1 cellular context compared by ENCODE assay signal in genomic region chr20:2663887-2664719, GRCh38.
A peak's percentile ranks its signal among the peaks of the same experiment; 100 is the strongest.
TF ChIP-seq lines count a peak whose summit lies in the region.

TSS of gene IDH3B (minus strand) at chr20:2664216. CDS start at chr20:2664188, 28 bp downstream.

TF ChIP-seq in HepG2, 621 proteins besides CTCF, POLR2A, EP300 and RAD21 (continued from another document and continues in another):
- TF ChIP-seq, protein P1, sequence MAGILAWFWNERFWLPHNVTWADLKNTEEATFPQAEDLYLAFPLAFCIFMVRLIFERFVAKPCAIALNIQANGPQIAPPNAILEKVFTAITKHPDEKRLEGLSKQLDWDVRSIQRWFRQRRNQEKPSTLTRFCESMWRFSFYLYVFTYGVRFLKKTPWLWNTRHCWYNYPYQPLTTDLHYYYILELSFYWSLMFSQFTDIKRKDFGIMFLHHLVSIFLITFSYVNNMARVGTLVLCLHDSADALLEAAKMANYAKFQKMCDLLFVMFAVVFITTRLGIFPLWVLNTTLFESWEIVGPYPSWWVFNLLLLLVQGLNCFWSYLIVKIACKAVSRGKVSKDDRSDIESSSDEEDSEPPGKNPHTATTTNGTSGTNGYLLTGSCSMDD (CRISPR knock-in tag; IDR thresholded peaks at IDR 0.05), result no peak
- 0 out of 2 replicates have a peak, but pooled peaks have one; percentile 63 for TF ChIP-seq ETS1 (CRISPR knock-in tag; IDR thresholded peaks at IDR 0.05)
- TF ChIP-seq RAD51 (IDR thresholded peaks at IDR 0.05; ENCODE audit: borderline replicate concordance), result no peak
- TF ChIP-seq ZBTB40 (IDR thresholded peaks at IDR 0.05), result peak; percentile 95
- TF ChIP-seq ZBTB40 (CRISPR knock-in tag; IDR thresholded peaks at IDR 0.05), result peak; percentile 92
- TF ChIP-seq ZNF660 (CRISPR knock-in tag; IDR thresholded peaks at IDR 0.05; ENCODE audit: borderline replicate concordance, low read depth), result no peak; the same call in 1 of the 2 replicates
- TF ChIP-seq SOX6 (IDR thresholded peaks at IDR 0.05), result no peak
- peak; percentile 84 for TF ChIP-seq SOX6 (CRISPR knock-in tag; IDR thresholded peaks at IDR 0.05)
- TF ChIP-seq FOXK1 (CRISPR knock-in tag; IDR thresholded peaks at IDR 0.05; ENCODE audit: borderline replicate concordance, low read depth), result peak; percentile 99
- TF ChIP-seq JARID2 (CRISPR knock-in tag; IDR thresholded peaks at IDR 0.05; ENCODE audit: insufficient replicate concordance), result peak; percentile 27
- peak; percentile 95 for TF ChIP-seq SRSF1 (optimal IDR thresholded peaks at IDR 0.05; ENCODE audit: low read depth, low read length)
- 0 out of 2 replicates have a peak, but pooled peaks have one; percentile 6 for TF ChIP-seq MAFF (IDR thresholded peaks at IDR 0.05; ENCODE audit: low read depth, low read length)
- TF ChIP-seq HNRNPH1 (optimal IDR thresholded peaks at IDR 0.05; ENCODE audit: low read depth, low read length), result no peak
- no peak for TF ChIP-seq REXO4 (CRISPR knock-in tag; IDR thresholded peaks at IDR 0.05; ENCODE audit: borderline replicate concordance)
- peak; percentile 48 for TF ChIP-seq TAF15 (IDR thresholded peaks at IDR 0.05; ENCODE audit: low read depth, low read length, poor library complexity, severe bottlenecking)
- TF ChIP-seq, protein P2, sequence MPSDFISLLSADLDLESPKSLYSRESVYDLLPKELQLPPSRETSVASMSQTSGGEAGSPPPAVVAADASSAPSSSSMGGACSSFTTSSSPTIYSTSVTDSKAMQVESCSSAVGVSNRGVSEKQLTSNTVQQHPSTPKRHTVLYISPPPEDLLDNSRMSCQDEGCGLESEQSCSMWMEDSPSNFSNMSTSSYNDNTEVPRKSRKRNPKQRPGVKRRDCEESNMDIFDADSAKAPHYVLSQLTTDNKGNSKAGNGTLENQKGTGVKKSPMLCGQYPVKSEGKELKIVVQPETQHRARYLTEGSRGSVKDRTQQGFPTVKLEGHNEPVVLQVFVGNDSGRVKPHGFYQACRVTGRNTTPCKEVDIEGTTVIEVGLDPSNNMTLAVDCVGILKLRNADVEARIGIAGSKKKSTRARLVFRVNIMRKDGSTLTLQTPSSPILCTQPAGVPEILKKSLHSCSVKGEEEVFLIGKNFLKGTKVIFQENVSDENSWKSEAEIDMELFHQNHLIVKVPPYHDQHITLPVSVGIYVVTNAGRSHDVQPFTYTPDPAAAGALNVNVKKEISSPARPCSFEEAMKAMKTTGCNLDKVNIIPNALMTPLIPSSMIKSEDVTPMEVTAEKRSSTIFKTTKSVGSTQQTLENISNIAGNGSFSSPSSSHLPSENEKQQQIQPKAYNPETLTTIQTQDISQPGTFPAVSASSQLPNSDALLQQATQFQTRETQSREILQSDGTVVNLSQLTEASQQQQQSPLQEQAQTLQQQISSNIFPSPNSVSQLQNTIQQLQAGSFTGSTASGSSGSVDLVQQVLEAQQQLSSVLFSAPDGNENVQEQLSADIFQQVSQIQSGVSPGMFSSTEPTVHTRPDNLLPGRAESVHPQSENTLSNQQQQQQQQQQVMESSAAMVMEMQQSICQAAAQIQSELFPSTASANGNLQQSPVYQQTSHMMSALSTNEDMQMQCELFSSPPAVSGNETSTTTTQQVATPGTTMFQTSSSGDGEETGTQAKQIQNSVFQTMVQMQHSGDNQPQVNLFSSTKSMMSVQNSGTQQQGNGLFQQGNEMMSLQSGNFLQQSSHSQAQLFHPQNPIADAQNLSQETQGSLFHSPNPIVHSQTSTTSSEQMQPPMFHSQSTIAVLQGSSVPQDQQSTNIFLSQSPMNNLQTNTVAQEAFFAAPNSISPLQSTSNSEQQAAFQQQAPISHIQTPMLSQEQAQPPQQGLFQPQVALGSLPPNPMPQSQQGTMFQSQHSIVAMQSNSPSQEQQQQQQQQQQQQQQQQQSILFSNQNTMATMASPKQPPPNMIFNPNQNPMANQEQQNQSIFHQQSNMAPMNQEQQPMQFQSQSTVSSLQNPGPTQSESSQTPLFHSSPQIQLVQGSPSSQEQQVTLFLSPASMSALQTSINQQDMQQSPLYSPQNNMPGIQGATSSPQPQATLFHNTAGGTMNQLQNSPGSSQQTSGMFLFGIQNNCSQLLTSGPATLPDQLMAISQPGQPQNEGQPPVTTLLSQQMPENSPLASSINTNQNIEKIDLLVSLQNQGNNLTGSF (CRISPR knock-in tag; IDR thresholded peaks at IDR 0.05), result peak; percentile 88
- no peak; the same call in 1 of the 2 replicates for TF ChIP-seq TP53 (CRISPR knock-in tag; conservative IDR thresholded peaks at IDR 0.05)
- TF ChIP-seq ZNF557 (CRISPR knock-in tag; IDR thresholded peaks at IDR 0.05), result peak; percentile 91; the same call in 1 of the 2 replicates
- no peak; the same call in 1 of the 2 replicates for TF ChIP-seq MNT (IDR thresholded peaks at IDR 0.05)
- TF ChIP-seq NFIC (IDR thresholded peaks at IDR 0.05; ENCODE audit: low read length), result no peak
- TF ChIP-seq PCBP1 (IDR thresholded peaks at IDR 0.05; ENCODE audit: borderline replicate concordance, low read depth, low read length), result peak; percentile 83; the same call in 1 of the 2 replicates
- TF ChIP-seq PHF5A (CRISPR knock-in tag; IDR thresholded peaks at IDR 0.05; ENCODE audit: low read depth, unreplicated experiment), result no peak
- TF ChIP-seq SAFB2 (CRISPR knock-in tag; IDR thresholded peaks at IDR 0.05; ENCODE audit: borderline replicate concordance, low read depth), result peak; percentile 81; the same call in 1 of the 2 replicates
- peak; percentile 51; the same call in 1 of the 2 replicates for TF ChIP-seq HNF4G (IDR thresholded peaks at IDR 0.05; ENCODE audit: borderline replicate concordance, low read depth, low read length)
- TF ChIP-seq HNF4G (CRISPR knock-in tag; IDR thresholded peaks at IDR 0.05; ENCODE audit: borderline replicate concordance, low read depth), result no peak; the same call in 1 of the 2 replicates
- 0 out of 2 replicates have a peak, but pooled peaks have one; percentile 11 for TF ChIP-seq MATR3 (CRISPR knock-in tag; IDR thresholded peaks at IDR 0.05)
- peak; percentile 100 for TF ChIP-seq SIN3B (IDR thresholded peaks at IDR 0.05; ENCODE audit: low read length)
- peak; percentile 85 for TF ChIP-seq ZNF639 (CRISPR knock-in tag; conservative IDR thresholded peaks at IDR 0.05)
- peak; percentile 86 for TF ChIP-seq FOXA3 (CRISPR knock-in tag; IDR thresholded peaks at IDR 0.05)
- peak; percentile 98 for TF ChIP-seq ZNF350 (CRISPR knock-in tag; IDR thresholded peaks at IDR 0.05; ENCODE audit: borderline replicate concordance, low read depth)
- TF ChIP-seq RORA (CRISPR knock-in tag; IDR thresholded peaks at IDR 0.05), result 0 out of 2 replicates have a peak, but pooled peaks have one; percentile 87
- TF ChIP-seq SRSF9 (IDR thresholded peaks at IDR 0.05; ENCODE audit: borderline replicate concordance, insufficient read depth, low read depth, low read length, poor library complexity, severe bottlenecking), result no peak
